In genomic region chr13:30832845-30833332, GRCh38 we compare ENCODE assay signal across 10 cellular contexts.
A peak's percentile ranks its signal among the peaks of the same experiment; 100 is the strongest.
DNase-seq lines count a peak whose midpoint lies in the region; ATAC-seq, FAIRE-seq and TF ChIP-seq lines count a peak whose summit lies in the region.
"Had no signal": no experiment of that assay in that cellular context is flagged by ENCODE, and none has a peak within 500 bp of the region (broad histone marks: within the 10 kb centered on the region; RNA-seq: fewer than 3 reads in every experiment).

No MANE protein-coding gene starts in this region.

- H3K4me1 ChIP-seq in K562 (replicated peaks in 1 of 2; ENCODE audit: control insufficient read depth in 2 of 2, insufficient read depth in 2 of 2, low read length in 2 of 2) = peaks cover 0 to 4% of the 10 kb centered on the region in 2 experiments; a peak in 2 of 5 replicates

- peaks cover 10% of the 10 kb centered on the region for H3K9me3 Mint-ChIP-seq in nephron
- H3K9me3 Mint-ChIP-seq: stimulated activated naive B cell treated with anti-CD40 and anti-IgM and Interleukin-4, amounts not matched to agents 10 μg/mL and 1 μg/mL and 100 μg/mL, for 72 hours had no signal

- no peak for FAIRE-seq in K562 (lab: Jason Lieb, UNC)

- H3K27me3 Mint-ChIP-seq in nephron (ENCODE audit: low read depth) = peaks cover 10% of the 10 kb centered on the region

- no peak overlapping the region for H3K27ac ChIP-seq in K562 (ENCODE audit: extremely low read depth, low read depth, low read length)
- H3K27ac ChIP-seq: KMS-11 had no signal

- DNase-seq in activated T-cell treated with anti-CD3 and anti-CD28 coated beads for 24 hours (ENCODE audit: low read depth) (peak; percentile 24), activated T-cell treated with anti-CD3 and anti-CD28 coated beads for 4 hours (no peak), NCI-H774 (lab: John Stamatoyannopoulos, UW) (peak; percentile 51), K562 (ENCODE audit: extremely low read depth in 1 of 4, low spot score in 3 of 4) (peak in 3 of 4 experiments; percentile 15 to 46 (median 19)), germinal center (ENCODE audit: low spot score) (no peak), T-helper 9 cell (no peak), middle frontal gyrus (ENCODE audit: extremely low spot score, low spot score) (no peak)
- DNase-seq: stimulated activated naive B cell treated with anti-CD40 and anti-IgM and Interleukin-4, amounts not matched to agents 10 μg/mL and 1 μg/mL and 100 μg/mL, for 72 hours had no signal

- TF ChIP-seq EP300 in K562 (IDR thresholded peaks at IDR 0.05; ENCODE audit: low read length) = no peak

- H3K4me1 Mint-ChIP-seq in nephron = peaks cover 48% of the 10 kb centered on the region

- BruUV-seq in K562 (replicated peaks; lab: Mats Ljungman, UMichigan) = no TSS peak

- H3K4me2 ChIP-seq in K562 (ENCODE audit: insufficient read depth, low read length) = no peak overlapping the region
- H3K4me2 ChIP-seq: KMS-11 had no signal

- H3K27me3 ChIP-seq in K562 (ENCODE audit: control insufficient read depth in 2 of 2, insufficient read depth in 2 of 2, low read length in 2 of 2) = peaks cover 0 to 10% of the 10 kb centered on the region in 2 experiments; a peak in 1 of 5 replicates

- H3K9ac ChIP-seq in K562 (ENCODE audit: insufficient read depth in 1 of 2, low read depth in 2 of 2, low read length in 2 of 2) = no peak overlapping the region; a peak in 1 of 4 replicates
- H3K9ac ChIP-seq: KMS-11 had no signal

- intact Hi-C loops in K562 (cut with micrococcal nuclease) = no loop called here

- in situ Hi-C loops in K562 (cut with MboI) = no loop called here

- 0% methylated on average over 11 of the region's 18 CpGs for WGBS in K562 (ENCODE audit: insufficient coverage, low coverage, missing lambda C conversion rate)

- no peak overlapping the region for H2AFZ ChIP-seq in K562 (ENCODE audit: low read depth, low read length)

- H3K36me3 ChIP-seq in K562 (ENCODE audit: control insufficient read depth, insufficient read depth, low read length) = no peaks in the 10 kb centered on the region

- peaks cover 1% of the 10 kb centered on the region for H3K36me3 Mint-ChIP-seq in nephron (ENCODE audit: low read depth)
- H3K36me3 Mint-ChIP-seq: stimulated activated naive B cell treated with anti-CD40 and anti-IgM and Interleukin-4, amounts not matched to agents 10 μg/mL and 1 μg/mL and 100 μg/mL, for 72 hours had no signal

- H3K9me3 ChIP-seq in K562 (replicated peaks; ENCODE audit: control insufficient read depth, insufficient read depth, low read depth, low read length) = no peaks in the 10 kb centered on the region

- H3K4me3 ChIP-seq in K562 = no peak overlapping the region

- CTCF ChIA-PET in K562 (lab: Yijun Ruan, JAX; ENCODE audit: low intra/inter-chr PET ratio) = no interaction called here

- TF ChIP-seq RAD21 in K562 (CRISPR knock-in tag; conservative IDR thresholded peaks at IDR 0.05 in 1 of 2, IDR thresholded peaks at IDR 0.05 in 1 of 2) = no peak

- TF ChIP-seq CTCF in K562 (IDR thresholded peaks at IDR 0.05 in 2 of 3, conservative IDR thresholded peaks at IDR 0.05 in 1 of 3; ENCODE audit: insufficient read depth in 2 of 3, low read depth in 1 of 3, low read length in 3 of 3) = no peak
- TF ChIP-seq CTCF in nephron (IDR thresholded peaks at IDR 0.05; ENCODE audit: unreplicated experiment in 3 of 3) = no peak

- H4K20me1 ChIP-seq in K562 (replicated peaks; ENCODE audit: control insufficient read depth, insufficient read depth, low read length) = no peaks in the 10 kb centered on the region

- peak overlapping the region; percentile 63 to 95 (median 81) for H3K27ac Mint-ChIP-seq in nephron
- H3K27ac Mint-ChIP-seq: stimulated activated naive B cell treated with anti-CD40 and anti-IgM and Interleukin-4, amounts not matched to agents 10 μg/mL and 1 μg/mL and 100 μg/mL, for 72 hours had no signal

- ATAC-seq in K562 = peak; percentile 58; the same call in 2 of the 3 replicates

- POLR2A ChIA-PET in K562 (lab: Yijun Ruan, JAX) = no interaction called here

- H3K4me3 Mint-ChIP-seq in nephron = peak overlapping the region in 1 of 3 experiments; percentile 26
- H3K4me3 Mint-ChIP-seq: stimulated activated naive B cell treated with anti-CD40 and anti-IgM and Interleukin-4, amounts not matched to agents 10 μg/mL and 1 μg/mL and 100 μg/mL, for 72 hours had no signal

- TF ChIP-seq POLR2A in K562 (conservative IDR thresholded peaks at IDR 0.05) = no peak

- H3K79me2 ChIP-seq in K562 (ENCODE audit: control insufficient read depth, insufficient read depth, low read length) = no peaks in the 10 kb centered on the region

- no peaks in the 10 kb centered on the region for H3K9me1 ChIP-seq in K562 (ENCODE audit: control insufficient read depth, insufficient read depth, low read length)

TF ChIP-seq in K562, 482 proteins besides CTCF, POLR2A, EP300 and RAD21:
- TF ChIP-seq CREBBP (IDR thresholded peaks at IDR 0.05; ENCODE audit: low read depth, low read length) = no peak
- TF ChIP-seq HNRNPH1 (optimal IDR thresholded peaks at IDR 0.05; ENCODE audit: low read depth, low read length) = no peak
- TF ChIP-seq ZNF277 (CRISPR knock-in tag; IDR thresholded peaks at IDR 0.05; ENCODE audit: borderline replicate concordance) = no peak
- no peak for TF ChIP-seq ARID3B (CRISPR knock-in tag; IDR thresholded peaks at IDR 0.05; ENCODE audit: borderline replicate concordance)
- TF ChIP-seq NFIC (IDR thresholded peaks at IDR 0.05) = peak; percentile 83
TF ChIP-seq in K562: peak in this region for 1.

Comparison
In these comparisons a context has a peak if more than half of its experiments do, and no peak if none do; other contexts are left out.
1. DNase-seq: peak in activated T-cell treated with anti-CD3 and anti-CD28 coated beads for 24 hours (single experiment), NCI-H774 (single experiment) and K562 (3 of 4); none in activated T-cell treated with anti-CD3 and anti-CD28 coated beads for 4 hours (single experiment), germinal center (single experiment), T-helper 9 cell (single experiment) and middle frontal gyrus (single experiment).